In genomic region chr4:85763207-85763606, GRCh38 we compare ENCODE assay signal across 11 cellular contexts.
"Had no signal": no experiment of that assay in that cellular context is flagged by ENCODE, and none has a peak within 500 bp of the region (broad histone marks: within the 10 kb centered on the region; RNA-seq: fewer than 3 reads in every experiment).

No MANE protein-coding gene starts in this region.

- H3K36me3 ChIP-seq: heart left ventricle, pancreas had no signal

- H3K36me3 Mint-ChIP-seq: activated CD4-positive, alpha-beta memory T cell treated with anti-CD3 and anti-CD28 coated beads for 36 hours; activated naive CD8-positive, alpha-beta T cell had no signal

- H3K27me3 Mint-ChIP-seq: activated CD4-positive, alpha-beta memory T cell treated with anti-CD3 and anti-CD28 coated beads for 36 hours; activated naive CD8-positive, alpha-beta T cell had no signal

- H3K27me3 ChIP-seq: heart left ventricle, pancreas had no signal

- H3K4me3 Mint-ChIP-seq: activated CD4-positive, alpha-beta memory T cell treated with anti-CD3 and anti-CD28 coated beads for 36 hours; activated naive CD8-positive, alpha-beta T cell; neural crest cell had no signal

- H3K4me3 ChIP-seq: pancreas, smooth muscle cell had no signal

- H3K9me3 Mint-ChIP-seq: activated CD4-positive, alpha-beta memory T cell treated with anti-CD3 and anti-CD28 coated beads for 36 hours; neural crest cell had no signal

- H3K9me3 ChIP-seq: heart left ventricle, pancreas had no signal

- DNase-seq: activated CD4-positive, alpha-beta memory T cell treated with anti-CD3 and anti-CD28 coated beads for 36 hours; activated gamma-delta T cell; activated T-cell treated with anti-CD3 and anti-CD28 coated beads, Interleukin-2, amount 50 U/mL, for 48 hours; anterior cingulate cortex; T-helper 2 cell had no signal

- H3K27ac Mint-ChIP-seq: activated CD4-positive, alpha-beta memory T cell treated with anti-CD3 and anti-CD28 coated beads for 36 hours; activated naive CD8-positive, alpha-beta T cell had no signal

- ATAC-seq: activated CD4-positive, CD25-positive, alpha-beta regulatory T cell treated with anti-CD3 and anti-CD28 coated beads, Interleukin-2, amount 50 U/mL, for 24 hours had no signal

- H3K4me2 ChIP-seq: smooth muscle cell had no signal
